19 cellular contexts compared by ENCODE assay signal in genomic region chr2:70565039-70565731, GRCh38. TPM values are rescaled to one million over a fixed set of nuclear protein-coding genes. Genes with fewer than 3 reads are reported as not detected.
DNase-seq lines count a peak whose midpoint lies in the region; ATAC-seq and TF ChIP-seq lines count a peak whose summit lies in the region.
"Had no signal": no experiment of that assay in that cellular context is flagged by ENCODE, and none has a peak within 500 bp of the region (broad histone marks: within the 10 kb centered on the region; RNA-seq: fewer than 3 reads in every experiment).

No MANE protein-coding gene starts in this region.

- H3K4me1 ChIP-seq in SJCRH30 = no peaks in the 10 kb centered on the region; the same call in 1 of the 2 replicates
- no peaks in the 10 kb centered on the region for H3K4me1 ChIP-seq in psoas muscle
- H3K4me1 ChIP-seq: tibial artery had no signal

- ATAC-seq in HG02938 (IDR thresholded peaks at IDR 0.05; ENCODE audit: unreplicated experiment) (no peak), psoas muscle (no peak)
- ATAC-seq: stimulated activated naive CD8-positive, alpha-beta T cell treated with anti-CD3 and anti-CD28 coated beads, Interleukin-15, Interleukin-2, amounts not matched to agents 100 U/mL and 50 U/mL, for 24 hours had no signal

- 62 to 66% (median 66%) methylated on average over 9 of the region's 9 CpGs for WGBS in psoas muscle, 3 donors

- no peaks in the 10 kb centered on the region for H3K9me3 ChIP-seq in SJCRH30 (replicated peaks)
- no peaks in the 10 kb centered on the region for H3K9me3 ChIP-seq in psoas muscle
- H3K9me3 ChIP-seq: tibial artery had no signal

- H3K36me3 ChIP-seq in SJCRH30 (no peaks in the 10 kb centered on the region), psoas muscle (ENCODE audit: insufficient read depth in 1 of 2, low read depth in 1 of 2) (no peaks in the 10 kb centered on the region)
- H3K36me3 ChIP-seq: tibial artery had no signal

- no peak for TF ChIP-seq CTCF in psoas muscle (IDR thresholded peaks at IDR 0.05)

- H3K27me3 ChIP-seq in SJCRH30 (no peaks in the 10 kb centered on the region), psoas muscle (ENCODE audit: insufficient read depth in 3 of 3, low read length in 2 of 3) (peaks cover 0 to 5% (median 2%) of the 10 kb centered on the region in 3 donors)
- H3K27me3 ChIP-seq: tibial artery had no signal

- DNase-seq in SJCRH30 (peak; percentile 42 to 66), ecto neural progenitor cell (ENCODE audit: low spot score) (peak; percentile 53), medulla oblongata (ENCODE audit: extremely low spot score) (peak; percentile 94), putamen (ENCODE audit: low spot score) (peak; percentile 91), psoas muscle (no peak), EL (no peak), HUDEP-2 (lab: John Stamatoyannopoulos, UW; ENCODE audit: unreplicated experiment in 76 of 76) (no peak)
- DNase-seq: activated naive CD4-positive, alpha-beta T cell treated with anti-CD3 and anti-CD28 coated beads for 36 hours; immature natural killer cell; NCI-H1105 treated with DMSO at 0.1 percent for 48 hours; NCI-H2029 treated with DMSO at 0.1 percent for 48 hours; NCI-H226; NCI-H774; stimulated activated CD4-positive, alpha-beta T cell treated with anti-CD3 and anti-CD28 coated beads, Interleukin-2, amount 100 ng/mL, for 48 hours; stimulated activated naive CD8-positive, alpha-beta T cell treated with anti-CD3 and anti-CD28 coated beads, Interleukin-15, Interleukin-2, amounts not matched to agents 100 U/mL and 50 U/mL, for 24 hours; tibial artery had no signal

- intact Hi-C loops in psoas muscle (cut with DNase I) = no loop called here

- H3K4me3 ChIP-seq in SJCRH30 (no peak overlapping the region), psoas muscle (no peak overlapping the region)
- H3K4me3 ChIP-seq: smooth muscle cell, tibial artery had no signal

- H3K27ac ChIP-seq in SJCRH30 = no peak overlapping the region; the same call in 1 of the 2 replicates
- no peak overlapping the region for H3K27ac ChIP-seq in psoas muscle
- H3K27ac ChIP-seq: tibial artery had no signal

RNA-seq across cellular contexts. Expression of gene TGFA, which starts 11.6 kb away (rescaled TPM):
- 7.8 and 8.9 TPM in 2 replicates for total RNA-seq in SJCRH30 (2014; rRNA removed; shearing (Covaris generic))
- under 1 TPM; 0.08 to 0.39 (median 0.18) TPM for total RNA-seq in psoas muscle
- under 1 TPM; 0.03 to 0.12 (median 0.09) TPM for polyA plus RNA-seq in psoas muscle
- total RNA-seq: OCI-LY7 had no signal

Comparison
In these comparisons a context has a peak if more than half of its experiments do, and no peak if none do; other contexts are left out.
1. DNase-seq: peak in SJCRH30 (2 of 2), ecto neural progenitor cell (single experiment), medulla oblongata (single experiment) and putamen (single experiment); none in psoas muscle (0 of 2), EL (single experiment) and HUDEP-2 (0 of 76).